10 cellular contexts compared by ENCODE assay signal in the genomic region with DNA sequence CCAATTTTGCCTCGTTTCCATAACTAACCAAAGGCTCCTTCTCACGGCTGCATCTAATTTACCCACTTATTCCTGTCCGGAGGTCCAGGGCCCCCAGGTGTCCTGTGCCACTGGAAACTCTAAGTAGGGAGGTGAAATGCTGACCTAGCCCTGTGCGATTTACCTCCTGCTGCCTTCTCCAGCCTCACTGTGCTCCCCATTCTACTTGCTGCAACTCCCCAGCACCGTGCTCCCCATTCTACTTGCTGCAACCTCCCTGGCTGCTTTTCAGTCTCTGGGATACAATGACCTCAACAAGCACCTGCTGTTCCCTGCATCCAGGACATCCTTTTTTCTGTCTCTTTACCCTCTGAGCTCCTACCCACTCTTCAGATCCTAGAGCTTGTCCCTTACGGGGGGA.
"Had no signal": no experiment of that assay in that cellular context is flagged by ENCODE, and none has a peak within 500 bp of the region (broad histone marks: within the 10 kb centered on the region; RNA-seq: fewer than 3 reads in every experiment).

No MANE protein-coding gene starts in this region.

- ATAC-seq: HCT116 had no signal

- H3K4me2 ChIP-seq: KMS-11 had no signal

- H3K4me3 ChIP-seq: GM23248, HAP-1 had no signal

- H3K9me3 ChIP-seq: HAP-1 had no signal

- H2AFZ ChIP-seq: GM23248 had no signal

- H3K9ac ChIP-seq: GM23248, KMS-11 had no signal

- H3K27ac Mint-ChIP-seq: HFFc6 had no signal

- H3K9me3 Mint-ChIP-seq: HFFc6 had no signal

- H3K4me3 Mint-ChIP-seq: HFFc6 had no signal

- DNase-seq: GM23248, GOT3, HFFc6, Karpas-422, KBM-7 had no signal

- FAIRE-seq: H54, HTR-8/SVneo had no signal

- H3K36me3 ChIP-seq: HAP-1 had no signal

- H3K4me1 ChIP-seq: HAP-1 had no signal

- H3K27ac ChIP-seq: GM23248, KMS-11 had no signal
